Comparison of ENCODE assay signal across 17 cellular contexts in the genomic region with DNA sequence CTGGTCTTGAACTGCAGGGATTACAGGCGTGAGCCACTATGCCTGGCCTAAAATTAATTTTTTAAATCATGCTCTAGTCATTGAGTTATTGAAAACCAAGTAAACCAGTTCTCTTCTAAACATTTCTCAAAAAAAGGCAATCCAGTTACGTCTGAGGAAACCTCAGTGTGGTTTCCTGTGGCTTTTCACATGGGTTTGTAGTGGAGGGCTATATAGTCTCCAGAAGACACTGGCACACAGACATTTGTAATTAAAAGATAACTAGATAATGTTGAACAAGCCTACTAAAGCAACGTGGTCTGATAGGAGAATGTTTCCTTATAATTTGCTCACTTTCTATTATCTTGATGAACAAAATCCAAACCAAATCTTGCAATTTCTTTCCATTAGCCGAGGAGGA. TPM values are rescaled to one million over a fixed set of nuclear protein-coding genes. Genes with fewer than 3 reads are reported as not detected.
A peak's percentile ranks its signal among the peaks of the same experiment; 100 is the strongest.
DNase-seq lines count a peak whose midpoint lies in the region; ATAC-seq, FAIRE-seq and TF ChIP-seq lines count a peak whose summit lies in the region.
"Had no signal": no experiment of that assay in that cellular context is flagged by ENCODE, and none has a peak within 500 bp of the region (broad histone marks: within the 10 kb centered on the region; RNA-seq: fewer than 3 reads in every experiment).

No MANE protein-coding gene starts in this region.

- no peaks in the 10 kb centered on the region for H3K36me3 Mint-ChIP-seq in activated T-helper 17 cell treated with anti-CD3 and anti-CD28 coated beads, Interleukin-2, amount 50 U/mL, for 72 hours (ENCODE audit: low read depth)

- no peak for FAIRE-seq in pancreas (lab: Jason Lieb, UNC)
- FAIRE-seq: kidney had no signal

- ATAC-seq in activated T-helper 17 cell treated with anti-CD3 and anti-CD28 coated beads, Interleukin-2, amount 50 U/mL, for 72 hours (replicated peaks), result no peak
- ATAC-seq in pancreas, result no peak
- no peak for ATAC-seq in GM21528 (IDR thresholded peaks at IDR 0.05; ENCODE audit: low FRiP score, unreplicated experiment)

- H3K4me3 Mint-ChIP-seq in activated T-helper 17 cell treated with anti-CD3 and anti-CD28 coated beads, Interleukin-2, amount 50 U/mL, for 72 hours, result peak overlapping the region; percentile 58
- H3K4me3 Mint-ChIP-seq: nephron progenitor cell had no signal

- no peaks in the 10 kb centered on the region for H3K9me3 Mint-ChIP-seq in activated T-helper 17 cell treated with anti-CD3 and anti-CD28 coated beads, Interleukin-2, amount 50 U/mL, for 72 hours
- H3K9me3 Mint-ChIP-seq: nephron progenitor cell had no signal

- peak overlapping the region in 3 of 4 donors; percentile 20 to 46 (median 26) for H3K27ac ChIP-seq in pancreas
- H3K27ac ChIP-seq: SK-N-MC had no signal

- TF ChIP-seq CTCF in NB4 (IDR thresholded peaks at IDR 0.05; ENCODE audit: low read depth, low read length) (no peak), pancreas (IDR thresholded peaks at IDR 0.05) (no peak)

- no peak overlapping the region for H3K27ac Mint-ChIP-seq in activated T-helper 17 cell treated with anti-CD3 and anti-CD28 coated beads, Interleukin-2, amount 50 U/mL, for 72 hours
- H3K27ac Mint-ChIP-seq: nephron progenitor cell had no signal

- no peaks in the 10 kb centered on the region for H3K36me3 ChIP-seq in pancreas
- H3K36me3 ChIP-seq: spleen had no signal

- WGBS in pancreas, 2 donors, result 50 to 53% methylated on average over 4 of the region's 4 CpGs

- no peaks in the 10 kb centered on the region for H3K9me3 ChIP-seq in pancreas
- H3K9me3 ChIP-seq: spleen had no signal

- intact Hi-C loops in pancreas (cut with DNase I), result no loop called here

- DNase-seq in NOMO-1 treated with DMSO at 0.1 percent for 48 hours (lab: John Stamatoyannopoulos, UW; ENCODE audit: unreplicated experiment) (peak; percentile 31), NOMO-1 treated with dmso at 0.1 percent for 144 hours (lab: John Stamatoyannopoulos, UW; ENCODE audit: unreplicated experiment) (no peak), NB4 (ENCODE audit: low read depth) (peak; percentile 41), pancreas (no peak), islet precursor cell (no peak), amygdala (lab: John Stamatoyannopoulos, UW) (no peak)
- DNase-seq: DMS53, kidney, NCI-H748 treated with DMSO at 0.1 percent for 48 hours, nephron progenitor cell, spleen had no signal

- H3K4me3 ChIP-seq in NB4 (ENCODE audit: low read depth, low read length) (no peak overlapping the region), pancreas (no peak overlapping the region)
- H3K4me3 ChIP-seq: coronary artery, SK-N-MC, spleen had no signal

- no peaks in the 10 kb centered on the region for H3K27me3 Mint-ChIP-seq in activated T-helper 17 cell treated with anti-CD3 and anti-CD28 coated beads, Interleukin-2, amount 50 U/mL, for 72 hours

- TF ChIP-seq POLR2A in NB4 (IDR thresholded peaks at IDR 0.05; ENCODE audit: extremely low read depth, insufficient read length), result no peak

- H3K4me1 Mint-ChIP-seq in activated T-helper 17 cell treated with anti-CD3 and anti-CD28 coated beads, Interleukin-2, amount 50 U/mL, for 72 hours, result peaks cover 20% of the 10 kb centered on the region

- no peaks in the 10 kb centered on the region for H3K27me3 ChIP-seq in pancreas
- H3K27me3 ChIP-seq: spleen had no signal

- peaks cover 10 to 37% (median 24%) of the 10 kb centered on the region in 3 donors for H3K4me1 ChIP-seq in pancreas

RNA-seq across cellular contexts. Expression of a gene that starts 5.2 kb away (rescaled TPM):
- 10 to 100 TPM; 33.1 to 40.8 TPM for total RNA-seq in activated T-helper 17 cell treated with anti-CD3 and anti-CD28 coated beads, Interleukin-2, amount 50 U/mL, for 72 hours
- total RNA-seq in pancreas, result 100 to 1,000 TPM in 3 of 6 donors, 10 to 100 TPM in 3; 65.9 to 157 (median 99.0) TPM
- 10 to 100 TPM; 33.1 to 45.8 TPM for polyA plus RNA-seq in pancreas

RNA-seq across cellular contexts. Expression of a gene that starts 36.0 kb away (rescaled TPM):
- total RNA-seq in activated T-helper 17 cell treated with anti-CD3 and anti-CD28 coated beads, Interleukin-2, amount 50 U/mL, for 72 hours, result not detected
- total RNA-seq in pancreas, result under 1 TPM; 0.09 to 0.19 (median 0.13) TPM
- polyA plus RNA-seq in pancreas, result under 1 TPM; 0.15 to 0.45 TPM
- total RNA-seq: A172, M059J had no signal

Comparison
In these comparisons a context has a peak if more than half of its experiments do, and no peak if none do; other contexts are left out.
1. DNase-seq: peak in NOMO-1 treated with DMSO at 0.1 percent for 48 hours (single experiment) and NB4 (single experiment); none in NOMO-1 treated with dmso at 0.1 percent for 144 hours (single experiment), pancreas (0 of 6), islet precursor cell (single experiment) and amygdala (0 of 56).